21 cellular contexts compared by ENCODE assay signal in the genomic region with DNA sequence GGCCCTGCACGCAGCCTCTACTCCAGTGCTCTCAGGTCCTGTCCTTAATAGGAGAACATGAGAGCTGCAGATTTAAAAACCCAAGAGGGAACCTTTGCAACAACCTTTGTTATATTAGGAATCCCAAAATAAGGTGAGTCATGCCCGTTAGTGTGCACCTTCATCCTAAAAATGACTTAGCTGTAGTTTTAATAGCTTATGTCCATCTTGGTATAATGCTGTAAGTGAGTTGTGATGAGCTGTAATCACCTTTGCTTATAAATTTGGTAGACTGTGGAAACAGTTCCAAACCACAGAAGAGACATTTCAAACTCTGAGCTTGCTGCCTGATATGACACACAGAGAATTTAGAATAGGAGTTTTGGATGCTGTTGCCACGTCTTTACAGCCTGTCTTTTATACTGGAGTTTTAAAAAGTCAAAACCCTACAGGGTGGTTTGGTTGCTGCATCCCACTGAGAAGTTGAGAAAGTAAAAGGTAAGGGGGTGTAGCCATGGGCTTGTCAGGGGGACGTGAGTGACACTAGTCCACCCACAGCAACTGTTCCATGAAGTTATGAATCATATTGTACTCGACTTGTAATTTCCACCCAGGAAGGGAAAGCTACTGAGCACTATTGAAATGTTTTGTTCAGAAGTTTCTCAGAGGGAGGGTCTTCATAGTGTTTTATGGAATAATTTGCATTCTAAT. TPM values are rescaled to one million over a fixed set of nuclear protein-coding genes. Genes with fewer than 3 reads are reported as not detected.
DNase-seq lines count a peak whose midpoint lies in the region; ATAC-seq and TF ChIP-seq lines count a peak whose summit lies in the region.
"Had no signal": no experiment of that assay in that cellular context is flagged by ENCODE, and none has a peak within 500 bp of the region (broad histone marks: within the 10 kb centered on the region; RNA-seq: fewer than 3 reads in every experiment).

No MANE protein-coding gene starts in this region.

- H3K4me3 Mint-ChIP-seq in natural killer cell treated with Interleukin-12 subunit alpha and Interleukin-12 subunit beta and Interleukin-15 and Interleukin-18, amount 100 ng/mL, for 72 hours = no peak overlapping the region
- H3K4me3 Mint-ChIP-seq in natural killer cell = no peak overlapping the region
- no peak overlapping the region for H3K4me3 Mint-ChIP-seq in activated naive CD8-positive, alpha-beta T cell treated with anti-CD3 and anti-CD28 coated beads for 36 hours
- H3K4me3 Mint-ChIP-seq: CD8-positive, alpha-beta memory T cell; IgD-negative memory B cell; T-helper 1 cell treated with Interleukin-12 subunit alpha and Interleukin-12 subunit beta and Interleukin-4 antibody, amounts not matched to agents 30 μg/mL and 1 μg/mL, for 36 hours had no signal

- peaks cover 13 to 21% of the 10 kb centered on the region in 2 donors for H3K4me1 Mint-ChIP-seq in natural killer cell treated with Interleukin-12 subunit alpha and Interleukin-12 subunit beta and Interleukin-15 and Interleukin-18, amount 100 ng/mL, for 72 hours (ENCODE audit: low read depth in 2 of 2)
- H3K4me1 Mint-ChIP-seq in natural killer cell = peaks cover 9 to 24% of the 10 kb centered on the region in 2 donors
- peaks cover 33% of the 10 kb centered on the region for H3K4me1 Mint-ChIP-seq in activated naive CD8-positive, alpha-beta T cell treated with anti-CD3 and anti-CD28 coated beads for 36 hours

- H3K36me3 Mint-ChIP-seq in natural killer cell treated with Interleukin-12 subunit alpha and Interleukin-12 subunit beta and Interleukin-15 and Interleukin-18, amount 100 ng/mL, for 72 hours = no peaks in the 10 kb centered on the region
- no peaks in the 10 kb centered on the region for H3K36me3 Mint-ChIP-seq in natural killer cell
- no peaks in the 10 kb centered on the region for H3K36me3 Mint-ChIP-seq in activated naive CD8-positive, alpha-beta T cell treated with anti-CD3 and anti-CD28 coated beads for 36 hours
- H3K36me3 Mint-ChIP-seq: CD8-positive, alpha-beta memory T cell had no signal

- intact Hi-C loops in natural killer cell (cut with micrococcal nuclease) = no loop called here

- no peak for TF ChIP-seq CTCF in natural killer cell (IDR thresholded peaks at IDR 0.05)

- no peaks in the 10 kb centered on the region for H3K27me3 Mint-ChIP-seq in natural killer cell treated with Interleukin-12 subunit alpha and Interleukin-12 subunit beta and Interleukin-15 and Interleukin-18, amount 100 ng/mL, for 72 hours
- H3K27me3 Mint-ChIP-seq in natural killer cell (ENCODE audit: low read depth in 2 of 2) = peaks cover 0 to 8% of the 10 kb centered on the region in 2 donors
- H3K27me3 Mint-ChIP-seq in activated naive CD8-positive, alpha-beta T cell treated with anti-CD3 and anti-CD28 coated beads for 36 hours = no peaks in the 10 kb centered on the region
- H3K27me3 Mint-ChIP-seq: CD8-positive, alpha-beta memory T cell; IgD-negative memory B cell had no signal

- peak overlapping the region; percentile 32 to 38 for H3K27ac Mint-ChIP-seq in natural killer cell treated with Interleukin-12 subunit alpha and Interleukin-12 subunit beta and Interleukin-15 and Interleukin-18, amount 100 ng/mL, for 72 hours
- no peak overlapping the region for H3K27ac Mint-ChIP-seq in natural killer cell
- H3K27ac Mint-ChIP-seq in activated naive CD8-positive, alpha-beta T cell treated with anti-CD3 and anti-CD28 coated beads for 36 hours = peak overlapping the region; percentile 30
- H3K27ac Mint-ChIP-seq: IgD-negative memory B cell; T-helper 1 cell treated with Interleukin-12 subunit alpha and Interleukin-12 subunit beta and Interleukin-4 antibody, amounts not matched to agents 30 μg/mL and 1 μg/mL, for 36 hours had no signal

- peak in 1 of 2 donors; percentile 46 for ATAC-seq in natural killer cell treated with Interleukin-12 subunit alpha and Interleukin-12 subunit beta and Interleukin-15 and Interleukin-18, amount 100 ng/mL, for 72 hours
- no peak for ATAC-seq in natural killer cell
- ATAC-seq in stimulated activated naive CD8-positive, alpha-beta T cell treated with anti-CD3 and anti-CD28 coated beads, Interleukin-15, Interleukin-2, amounts not matched to agents 100 U/mL and 50 U/mL, for 24 hours = peak; percentile 94
- ATAC-seq in HG02623 (IDR thresholded peaks at IDR 0.05; ENCODE audit: unreplicated experiment) = no peak
- ATAC-seq: left lobe of liver had no signal

- no peak for DNase-seq in natural killer cell treated with Interleukin-12 subunit alpha and Interleukin-12 subunit beta and Interleukin-15 and Interleukin-18, amount 100 ng/mL, for 72 hours (ENCODE audit: low spot score)
- DNase-seq in natural killer cell = no peak
- DNase-seq in NCI-H1048 (lab: John Stamatoyannopoulos, UW) = peak; percentile 53
- no peak for DNase-seq in activated naive CD8-positive, alpha-beta T cell treated with anti-CD3 and anti-CD28 coated beads for 36 hours
- no peak for DNase-seq in stimulated activated naive CD8-positive, alpha-beta T cell treated with anti-CD3 and anti-CD28 coated beads, Interleukin-15, Interleukin-2, amounts not matched to agents 100 U/mL and 50 U/mL, for 24 hours
- DNase-seq in NCI-H146 treated with DMSO at 0.1 percent for 48 hours (lab: John Stamatoyannopoulos, UW; ENCODE audit: unreplicated experiment) = no peak
- DNase-seq: activated effector memory CD4-positive, alpha-beta T cell treated with Interleukin-2 at 50 U/mL for 16 hours; CD8-positive, alpha-beta memory T cell; central memory CD4-positive, alpha-beta T cell; DMS153; heart left ventricle; mesendoderm; NCI-H1694; NCI-H2171 treated with DMSO at 0.1 percent for 48 hours; NCI-H524 treated with DMSO at 0.1 percent for 48 hours; occipital lobe; thyroid gland had no signal

- H3K9me3 Mint-ChIP-seq in natural killer cell treated with Interleukin-12 subunit alpha and Interleukin-12 subunit beta and Interleukin-15 and Interleukin-18, amount 100 ng/mL, for 72 hours = peaks cover 4% of the 10 kb centered on the region
- no peaks in the 10 kb centered on the region for H3K9me3 Mint-ChIP-seq in natural killer cell
- no peaks in the 10 kb centered on the region for H3K9me3 Mint-ChIP-seq in activated naive CD8-positive, alpha-beta T cell treated with anti-CD3 and anti-CD28 coated beads for 36 hours
- H3K9me3 Mint-ChIP-seq: IgD-negative memory B cell had no signal

RNA-seq across cellular contexts. Expression of a gene that starts 27.4 kb away (rescaled TPM):
- total RNA-seq in natural killer cell treated with Interleukin-12 subunit alpha and Interleukin-12 subunit beta and Interleukin-15 and Interleukin-18, amount 100 ng/mL, for 72 hours = 100 to 1,000 TPM in 1 of 2 donors, 10 to 100 TPM in 1; 82.6 to 113 TPM
- 100 to 1,000 TPM; 226 to 236 (median 233) TPM for total RNA-seq in natural killer cell
- 10 to 100 TPM; 84.7 to 85.2 TPM for total RNA-seq in activated naive CD8-positive, alpha-beta T cell treated with anti-CD3 and anti-CD28 coated beads for 36 hours

Comparison
In these comparisons a context has a peak if more than half of its experiments do, and no peak if none do; other contexts are left out.
1. H3K27ac Mint-ChIP-seq: peak in natural killer cell treated with Interleukin-12 subunit alpha and Interleukin-12 subunit beta and Interleukin-15 and Interleukin-18, amount 100 ng/mL, for 72 hours (2 of 2) and activated naive CD8-positive, alpha-beta T cell treated with anti-CD3 and anti-CD28 coated beads for 36 hours (single experiment); none in natural killer cell (0 of 2).